1 cellular context compared by ENCODE assay signal in genomic region chr11:75428989-75429640, GRCh38.
TF ChIP-seq lines count a peak whose summit lies in the region.

No MANE protein-coding gene starts in this region.

TF ChIP-seq in HepG2, 621 proteins besides CTCF, POLR2A, EP300 and RAD21:
- TF ChIP-seq ZNF160 (CRISPR knock-in tag; IDR thresholded peaks at IDR 0.05) (no peak), ZNF7 (CRISPR knock-in tag; IDR thresholded peaks at IDR 0.05) (no peak), MTF1 (CRISPR knock-in tag; IDR thresholded peaks at IDR 0.05) (no peak), ZNF143 (CRISPR knock-in tag; IDR thresholded peaks at IDR 0.05) (no peak), SCMH1 (CRISPR knock-in tag; IDR thresholded peaks at IDR 0.05; ENCODE audit: borderline replicate concordance) (no peak)
